Comparison of ENCODE assay signal across 1 cellular context in genomic region chr13:105552078-105552477, GRCh38.
TF ChIP-seq lines count a peak whose summit lies in the region.

No MANE protein-coding gene starts in this region.

TF ChIP-seq in WTC11, 78 proteins besides CTCF, POLR2A, EP300 and RAD21 (continued from another document):
- TF ChIP-seq RORB (CRISPR knock-in tag; IDR thresholded peaks at IDR 0.05) (no peak), SOX15 (CRISPR knock-in tag; IDR thresholded peaks at IDR 0.05) (no peak), MXD4 (CRISPR knock-in tag; IDR thresholded peaks at IDR 0.05; ENCODE audit: borderline replicate concordance) (no peak), FOXJ3 (CRISPR knock-in tag; IDR thresholded peaks at IDR 0.05; ENCODE audit: borderline replicate concordance) (no peak)
